In genomic region chr3:58041182-58041825, GRCh38 we compare ENCODE assay signal across 9 cellular contexts. TPM values are rescaled to one million over a fixed set of nuclear protein-coding genes. Genes with fewer than 3 reads are reported as not detected.
A peak's percentile ranks its signal among the peaks of the same experiment; 100 is the strongest.
DNase-seq lines count a peak whose midpoint lies in the region; ATAC-seq lines count a peak whose summit lies in the region.
"Had no signal": no experiment of that assay in that cellular context is flagged by ENCODE, and none has a peak within 500 bp of the region (broad histone marks: within the 10 kb centered on the region; RNA-seq: fewer than 3 reads in every experiment).

No MANE protein-coding gene starts in this region.

- H3K9ac ChIP-seq in HUES6 (ENCODE audit: low read length): peak overlapping the region; percentile 4

- DNase-seq in ELF-1 (ENCODE audit: low read depth, low spot score) (peak; percentile 72), caudate nucleus (lab: John Stamatoyannopoulos, UW) (no peak), NCI-H1694 treated with DMSO at 0.1 percent for 48 hours (lab: John Stamatoyannopoulos, UW) (no peak), DMS114 treated with DMSO at 0.1 percent for 48 hours (lab: John Stamatoyannopoulos, UW; ENCODE audit: unreplicated experiment) (no peak), head of caudate nucleus (no peak)
- DNase-seq in natural killer cell treated with Interleukin-12 subunit alpha and Interleukin-12 subunit beta and Interleukin-15 and Interleukin-18, amount 100 ng/mL, for 72 hours (ENCODE audit: low spot score): no peak
- DNase-seq: WERI-Rb-1 had no signal

- no peak overlapping the region for H3K27ac Mint-ChIP-seq in natural killer cell treated with Interleukin-12 subunit alpha and Interleukin-12 subunit beta and Interleukin-15 and Interleukin-18, amount 100 ng/mL, for 72 hours

- H3K27ac ChIP-seq in HUES6 (ENCODE audit: low read depth, low read length) (peak overlapping the region; percentile 64), caudate nucleus (ENCODE audit: low read depth, low read length) (peak overlapping the region; percentile 28)
- H3K27ac ChIP-seq: WERI-Rb-1 had no signal

- no peak overlapping the region for H3K4me3 ChIP-seq in HUES6 (ENCODE audit: low read depth, low read length)

- no peaks in the 10 kb centered on the region for H3K27me3 ChIP-seq in HUES6 (ENCODE audit: control insufficient read depth, insufficient read depth, low read length)

- no peaks in the 10 kb centered on the region for H3K27me3 Mint-ChIP-seq in natural killer cell treated with Interleukin-12 subunit alpha and Interleukin-12 subunit beta and Interleukin-15 and Interleukin-18, amount 100 ng/mL, for 72 hours

- intact Hi-C loops in head of caudate nucleus (cut with DNase I): no loop called here

- H3K4me1 ChIP-seq in HUES6 (ENCODE audit: control insufficient read depth, insufficient read depth, low read length): peaks cover 78% of the 10 kb centered on the region

- no peak overlapping the region for H3K4me3 Mint-ChIP-seq in natural killer cell treated with Interleukin-12 subunit alpha and Interleukin-12 subunit beta and Interleukin-15 and Interleukin-18, amount 100 ng/mL, for 72 hours

- no peaks in the 10 kb centered on the region for H3K36me3 Mint-ChIP-seq in natural killer cell treated with Interleukin-12 subunit alpha and Interleukin-12 subunit beta and Interleukin-15 and Interleukin-18, amount 100 ng/mL, for 72 hours

- peaks cover 12 to 18% of the 10 kb centered on the region in 2 donors for H3K4me1 Mint-ChIP-seq in natural killer cell treated with Interleukin-12 subunit alpha and Interleukin-12 subunit beta and Interleukin-15 and Interleukin-18, amount 100 ng/mL, for 72 hours (ENCODE audit: low read depth in 2 of 2)

- no peaks in the 10 kb centered on the region for H3K9me3 Mint-ChIP-seq in natural killer cell treated with Interleukin-12 subunit alpha and Interleukin-12 subunit beta and Interleukin-15 and Interleukin-18, amount 100 ng/mL, for 72 hours

- H3K9me3 ChIP-seq in HUES6 (ENCODE audit: control insufficient read depth, insufficient read depth, low read depth, low read length): no peaks in the 10 kb centered on the region

- no peaks in the 10 kb centered on the region for H3K36me3 ChIP-seq in HUES6 (ENCODE audit: control insufficient read depth, insufficient read depth, low read length)
- H3K36me3 ChIP-seq: WERI-Rb-1 had no signal

- ATAC-seq in natural killer cell treated with Interleukin-12 subunit alpha and Interleukin-12 subunit beta and Interleukin-15 and Interleukin-18, amount 100 ng/mL, for 72 hours: peak; percentile 47 to 63
- no peak for ATAC-seq in HG02763 (IDR thresholded peaks at IDR 0.05; ENCODE audit: unreplicated experiment)

RNA-seq across cellular contexts. Expression of gene FLNB, which starts 33.1 kb away (rescaled TPM):
- 10 to 100 TPM in 1 of 2 donors, 1 to 10 TPM in 1; 5.9 to 15.4 TPM for total RNA-seq in natural killer cell treated with Interleukin-12 subunit alpha and Interleukin-12 subunit beta and Interleukin-15 and Interleukin-18, amount 100 ng/mL, for 72 hours
